In the genomic region with DNA sequence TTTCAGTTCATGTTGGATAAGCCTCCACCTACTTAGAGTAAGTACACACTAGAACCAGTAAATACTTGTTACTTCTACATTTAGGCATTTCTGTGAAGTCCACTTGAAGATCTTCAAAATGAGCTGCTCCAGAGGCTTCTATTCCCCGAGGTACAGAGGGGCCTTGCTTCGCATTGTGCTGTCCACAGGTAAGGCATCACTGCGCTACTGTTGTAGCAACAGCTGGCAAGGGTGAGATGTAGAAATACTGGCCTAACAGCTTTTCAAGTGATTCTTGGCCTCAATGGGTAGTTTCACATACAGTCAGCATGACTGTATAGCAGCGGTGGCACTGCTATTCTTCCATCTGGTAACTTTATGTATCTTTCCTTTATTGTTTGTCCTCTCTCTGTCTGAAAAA, we compare ENCODE assay signal across 11 cellular contexts. TPM values are rescaled to one million over a fixed set of nuclear protein-coding genes. Genes with fewer than 3 reads are reported as not detected.
"Had no signal": no experiment of that assay in that cellular context is flagged by ENCODE, and none has a peak within 500 bp of the region (broad histone marks: within the 10 kb centered on the region; RNA-seq: fewer than 3 reads in every experiment).

No MANE protein-coding gene starts in this region.

RNA-seq across cellular contexts. Expression of a gene that starts 4.7 kb away (rescaled TPM):
- total RNA-seq: stomach, subcutaneous adipose tissue, temporal lobe, thoracic aorta, tibial nerve, transverse colon, ureter, urinary bladder, vagina had no signal
- polyA plus RNA-seq: stomach, urinary bladder had no signal

RNA-seq across cellular contexts. Expression of a gene that starts 49.0 kb away (rescaled TPM):
- total RNA-seq: subcutaneous adipose tissue, suprapubic skin, temporal lobe, testis, thoracic aorta, tibial nerve, transverse colon, ureter, urinary bladder, vagina had no signal
- polyA plus RNA-seq: stomach, urinary bladder had no signal
